ENCODE assay signal across 22 cellular contexts in genomic region chr11:38950882-38951281, GRCh38.
"Had no signal": no experiment of that assay in that cellular context is flagged by ENCODE, and none has a peak within 500 bp of the region (broad histone marks: within the 10 kb centered on the region; RNA-seq: fewer than 3 reads in every experiment).

No MANE protein-coding gene starts in this region.

- H3K4me3 Mint-ChIP-seq: naive thymus-derived CD8-positive, alpha-beta T cell; neural crest cell; stimulated activated naive B cell treated with anti-CD40 and anti-IgM and Interleukin-4, amounts not matched to agents 10 μg/mL and 1 μg/mL and 100 μg/mL, for 72 hours had no signal

- H3K36me3 Mint-ChIP-seq: stimulated activated naive B cell treated with anti-CD40 and anti-IgM and Interleukin-4, amounts not matched to agents 10 μg/mL and 1 μg/mL and 100 μg/mL, for 72 hours had no signal

- H3K27me3 Mint-ChIP-seq: naive thymus-derived CD8-positive, alpha-beta T cell; stimulated activated naive B cell treated with anti-CD40 and anti-IgM and Interleukin-4, amounts not matched to agents 10 μg/mL and 1 μg/mL and 100 μg/mL, for 72 hours had no signal

- H3K9me3 ChIP-seq: colonic mucosa, thyroid gland had no signal

- H3K4me1 ChIP-seq: colonic mucosa, heart left ventricle, stomach, thyroid gland, upper lobe of right lung had no signal

- ATAC-seq: heart left ventricle; mucosa of descending colon; naive thymus-derived CD8-positive, alpha-beta T cell; sciatic nerve; stimulated activated naive B cell treated with anti-CD40 and anti-IgM and Interleukin-4, amounts not matched to agents 10 μg/mL and 1 μg/mL and 100 μg/mL, for 72 hours; upper lobe of right lung had no signal

- H3K9me3 Mint-ChIP-seq: neural crest cell had no signal

- H3K4me3 ChIP-seq: colonic mucosa, heart left ventricle, mucosa of descending colon, skin epidermis, stomach, thyroid gland, upper lobe of right lung had no signal

- H3K27ac ChIP-seq: colonic mucosa, heart left ventricle, skin epidermis, stomach, thyroid gland, upper lobe of right lung had no signal

- H3K4me1 Mint-ChIP-seq: naive thymus-derived CD8-positive, alpha-beta T cell; neural crest cell; stimulated activated naive B cell treated with anti-CD40 and anti-IgM and Interleukin-4, amounts not matched to agents 10 μg/mL and 1 μg/mL and 100 μg/mL, for 72 hours had no signal

- FAIRE-seq: frontal cortex, islet of Langerhans had no signal

- H3K27me3 ChIP-seq: colonic mucosa, heart left ventricle, stomach, thyroid gland, upper lobe of right lung had no signal

- DNase-seq: cerebellar nuclear complex; colonic mucosa; dermis blood vessel endothelial cell; erythroblast; heart left ventricle; hippocampal formation; kidney glomerular epithelial cell; mucosa of descending colon; naive thymus-derived CD8-positive, alpha-beta T cell; posterior cingulate gyrus; stimulated activated CD4-positive, alpha-beta T cell treated with anti-CD3 and anti-CD28 coated beads, Interleukin-2, amount 100 ng/mL, for 24 hours; stimulated activated CD4-positive, alpha-beta T cell treated with anti-CD3 and anti-CD28 coated beads, Interleukin-4, amount 100 ng/mL, for 4 hours; stimulated activated naive B cell treated with anti-CD40 and anti-IgM and Interleukin-4, amounts not matched to agents 10 μg/mL and 1 μg/mL and 100 μg/mL, for 72 hours; stomach; substantia nigra; thyroid gland; upper lobe of right lung had no signal

- H3K36me3 ChIP-seq: colonic mucosa, heart left ventricle, stomach, thyroid gland, upper lobe of right lung had no signal

- H3K27ac Mint-ChIP-seq: naive thymus-derived CD8-positive, alpha-beta T cell; stimulated activated naive B cell treated with anti-CD40 and anti-IgM and Interleukin-4, amounts not matched to agents 10 μg/mL and 1 μg/mL and 100 μg/mL, for 72 hours had no signal
